Comparison of ENCODE assay signal across 21 cellular contexts in genomic region chr5:179382486-179382885, GRCh38. TPM values are rescaled to one million over a fixed set of nuclear protein-coding genes. Genes with fewer than 3 reads are reported as not detected.
"Had no signal": no experiment of that assay in that cellular context is flagged by ENCODE, and none has a peak within 500 bp of the region (broad histone marks: within the 10 kb centered on the region; RNA-seq: fewer than 3 reads in every experiment).

No MANE protein-coding gene starts in this region.

- FAIRE-seq: endometrium had no signal

- H3K4me3 ChIP-seq: colonic mucosa, gastroesophageal sphincter, lung, smooth muscle cell, tibial artery had no signal

- H3K27ac ChIP-seq: colonic mucosa, gastroesophageal sphincter, tibial artery had no signal

- H3K27me3 ChIP-seq: colonic mucosa had no signal

- H3K36me3 Mint-ChIP-seq: immature natural killer cell, naive B cell had no signal

- H3K4me1 ChIP-seq: colonic mucosa, gastroesophageal sphincter, tibial artery had no signal

- H3K9me3 ChIP-seq: colonic mucosa, gastroesophageal sphincter, tibial artery had no signal

- H3K9me3 Mint-ChIP-seq: immature natural killer cell, nephron had no signal

- H3K36me3 ChIP-seq: colonic mucosa, gastroesophageal sphincter, tibial artery had no signal

- H3K27ac Mint-ChIP-seq: immature natural killer cell, nephron had no signal

- H3K4me1 Mint-ChIP-seq: immature natural killer cell, naive B cell had no signal

- DNase-seq: cerebellar nuclear complex; colonic mucosa; effector memory CD4-positive, alpha-beta T cell; foreskin fibroblast; glutamatergic neuron; immature natural killer cell; left colon; left ventricle myocardium superior; mesenchymal stem cell; naive B cell; occipital lobe; stimulated activated CD4-positive, alpha-beta T cell treated with anti-CD3 and anti-CD28 coated beads, Interleukin-2, amount 100 ng/mL, for 48 hours; stimulated activated naive CD8-positive, alpha-beta T cell treated with anti-CD3 and anti-CD28 coated beads, Interleukin-15, Interleukin-2, amounts not matched to agents 100 U/mL and 50 U/mL, for 24 hours; tibial artery had no signal

- H3K4me3 Mint-ChIP-seq: immature natural killer cell, naive B cell, nephron had no signal

RNA-seq across cellular contexts. Expression of gene ADAMTS2, which starts 37.2 kb away (rescaled TPM):
- total RNA-seq: dermis microvascular lymphatic vessel endothelial cell, pulmonary artery endothelial cell had no signal
